1 cellular context compared by ENCODE assay signal in genomic region chr12:13135336-13136178, GRCh38.
TF ChIP-seq lines count a peak whose summit lies in the region.

No MANE protein-coding gene starts in this region.

TF ChIP-seq in WTC11, 78 proteins besides CTCF, POLR2A, EP300 and RAD21 (continued from another document):
- TF ChIP-seq ZNF532 (CRISPR knock-in tag; IDR thresholded peaks at IDR 0.05; ENCODE audit: borderline replicate concordance): no peak
- no peak for TF ChIP-seq MXD4 (CRISPR knock-in tag; IDR thresholded peaks at IDR 0.05; ENCODE audit: borderline replicate concordance)
